Comparison of ENCODE assay signal across 8 cellular contexts in genomic region chr10:43683451-43684197, GRCh38. TPM values are rescaled to one million over a fixed set of nuclear protein-coding genes. Genes with fewer than 3 reads are reported as not detected.
A peak's percentile ranks its signal among the peaks of the same experiment; 100 is the strongest.
DNase-seq lines count a peak whose midpoint lies in the region; ATAC-seq, FAIRE-seq and TF ChIP-seq lines count a peak whose summit lies in the region.

No MANE protein-coding gene starts in this region.

- peak; percentile 64 for TF ChIP-seq CTCF in HFF-Myc (IDR thresholded peaks at IDR 0.05; ENCODE audit: low read depth, low read length, missing control alignments)
- peak; percentile 62 for TF ChIP-seq CTCF in HepG2 (CRISPR knock-in tag; IDR thresholded peaks at IDR 0.05)

- no peak for TF ChIP-seq POLR2A in HepG2 (IDR thresholded peaks at IDR 0.05; ENCODE audit: insufficient read depth in 1 of 2, low read depth in 2 of 2, low read length in 2 of 2)

- H3K4me2 ChIP-seq in HepG2 (ENCODE audit: low read depth, low read length) = no peak overlapping the region

- peak; percentile 40 for FAIRE-seq in HepG2 (lab: Jason Lieb, UNC)

- POLR2A ChIA-PET in HepG2 (lab: Yijun Ruan, JAX) = no interaction called here

- no peaks in the 10 kb centered on the region for H3K79me2 ChIP-seq in HepG2 (ENCODE audit: insufficient read depth, low read length)

- no TSS peak for BruUV-seq in HepG2 (replicated peaks; lab: Mats Ljungman, UMichigan)

- no peak for TF ChIP-seq RAD21 in HepG2 (CRISPR knock-in tag; IDR thresholded peaks at IDR 0.05)

- H3K4me1 Mint-ChIP-seq in activated T-helper 17 cell treated with anti-CD3 and anti-CD28 coated beads, Interleukin-2, amount 50 U/mL, for 72 hours = no peaks in the 10 kb centered on the region

- peaks cover 34% of the 10 kb centered on the region for H3K27me3 Mint-ChIP-seq in activated T-helper 17 cell treated with anti-CD3 and anti-CD28 coated beads, Interleukin-2, amount 50 U/mL, for 72 hours

- no peak overlapping the region for H3K4me3 Mint-ChIP-seq in activated T-helper 17 cell treated with anti-CD3 and anti-CD28 coated beads, Interleukin-2, amount 50 U/mL, for 72 hours

- DNase-seq in DMS114 treated with DMSO at 0.1 percent for 48 hours (lab: John Stamatoyannopoulos, UW; ENCODE audit: unreplicated experiment) = peak; percentile 12
- DNase-seq in HFF-Myc (ENCODE audit: extremely low read depth, low read depth) = no peak
- DNase-seq in HepG2 (ENCODE audit: low spot score) = peak; percentile 19
- no peak for DNase-seq in HCEC 1CT
- DNase-seq in NCI-H510A (lab: John Stamatoyannopoulos, UW) = no peak

- H4K20me1 ChIP-seq in HepG2 (ENCODE audit: insufficient read depth, low read length) = no peaks in the 10 kb centered on the region

- H3K9ac ChIP-seq in HepG2 (ENCODE audit: insufficient read depth, low read depth, low read length) = no peak overlapping the region

- peaks cover 0 to 4% of the 10 kb centered on the region in 2 experiments; a peak in 1 of 5 replicates for H3K27me3 ChIP-seq in HepG2 (ENCODE audit: control insufficient read depth in 1 of 2, insufficient read depth in 2 of 2, low read length in 2 of 2)

- 26% methylated on average over 9 of the region's 9 CpGs for whole genome bisulfite sequencing in HepG2 (ENCODE audit: low lambda C conversion rate)

- in situ Hi-C loops in HepG2 (cut with HindIII; ENCODE audit: extremely low pct_ligation_motif_present, low pct_unique_long_range_greater_than_20kb) = no loop called here

- ATAC-seq in activated T-helper 17 cell treated with anti-CD3 and anti-CD28 coated beads, Interleukin-2, amount 50 U/mL, for 72 hours (replicated peaks) = peak; percentile 49
- ATAC-seq in HepG2 (peak; percentile 89), HG02571 (IDR thresholded peaks at IDR 0.05; ENCODE audit: unreplicated experiment) (no peak), HG03378 (IDR thresholded peaks at IDR 0.05; ENCODE audit: unreplicated experiment) (no peak)

- H3K4me3 ChIP-seq in HFF-Myc (replicated peaks; ENCODE audit: low read depth, low read length) (no peak overlapping the region), HepG2 (replicated peaks in 1 of 3; ENCODE audit: insufficient read depth in 1 of 3, low read depth in 2 of 3, low read length in 3 of 3) (no peak overlapping the region)

- no peak overlapping the region for H3K27ac ChIP-seq in HepG2 (ENCODE audit: extremely low read length, insufficient read depth, low read length)

- CTCF ChIA-PET in HepG2 (lab: Yijun Ruan, JAX; ENCODE audit: low intra/inter-chr PET ratio, low total read pairs) = no interaction called here

- TF ChIP-seq EP300 in HepG2 (IDR thresholded peaks at IDR 0.05; ENCODE audit: low read depth in 2 of 2, low read length in 2 of 2) = no peak
- no peak for TF ChIP-seq EP300 in HepG2 (CRISPR knock-in tag; IDR thresholded peaks at IDR 0.05; ENCODE audit: borderline replicate concordance)

- H3K36me3 ChIP-seq in HepG2 (replicated peaks in 1 of 2; ENCODE audit: control insufficient read depth in 1 of 2, insufficient read depth in 2 of 2, low read length in 2 of 2) = no peaks in the 10 kb centered on the region

- intact Hi-C loops in HepG2 (cut with micrococcal nuclease; ENCODE audit: unreplicated experiment) = loop anchor here (5.0 kb wide), 1 partner anchor 411 kb away; no protein-coding TSS in a partner anchor

- no peak overlapping the region for H3K27ac Mint-ChIP-seq in activated T-helper 17 cell treated with anti-CD3 and anti-CD28 coated beads, Interleukin-2, amount 50 U/mL, for 72 hours

- no peaks in the 10 kb centered on the region for H3K4me1 ChIP-seq in HepG2 (ENCODE audit: insufficient read depth, low read length)

- no peaks in the 10 kb centered on the region for H3K9me3 Mint-ChIP-seq in activated T-helper 17 cell treated with anti-CD3 and anti-CD28 coated beads, Interleukin-2, amount 50 U/mL, for 72 hours

- no peak overlapping the region for H2AFZ ChIP-seq in HepG2 (ENCODE audit: low read length)

- no peaks in the 10 kb centered on the region for H3K36me3 Mint-ChIP-seq in activated T-helper 17 cell treated with anti-CD3 and anti-CD28 coated beads, Interleukin-2, amount 50 U/mL, for 72 hours (ENCODE audit: low read depth)

- no peaks in the 10 kb centered on the region for H3K9me3 ChIP-seq in HepG2 (ENCODE audit: low read length)

TF ChIP-seq in HepG2, 621 proteins besides CTCF, POLR2A, EP300 and RAD21:
- TF ChIP-seq UBTF (CRISPR knock-in tag; IDR thresholded peaks at IDR 0.05) = no peak
- TF ChIP-seq STAG1 (CRISPR knock-in tag; IDR thresholded peaks at IDR 0.05) = peak; percentile 26; the same call in 1 of the 2 replicates
- TF ChIP-seq MIER3 (CRISPR knock-in tag; IDR thresholded peaks at IDR 0.05; ENCODE audit: borderline replicate concordance) = no peak
- 0 out of 2 replicates have a peak, but pooled peaks have one; percentile 5 for TF ChIP-seq SMC3 (IDR thresholded peaks at IDR 0.05; ENCODE audit: low read length)
- peak; percentile 23 for TF ChIP-seq XRCC5 (optimal IDR thresholded peaks at IDR 0.05; ENCODE audit: low read length)
TF ChIP-seq in HepG2: peak in this region for 3.

RNA-seq across cellular contexts. Expression of gene ZNF32, which starts 34.9 kb away (rescaled TPM):
- total RNA-seq in activated T-helper 17 cell treated with anti-CD3 and anti-CD28 coated beads, Interleukin-2, amount 50 U/mL, for 72 hours = 1 to 10 TPM; 6.5 to 7.9 TPM
- total RNA-seq in HepG2 (2016; rRNA removed; fragmentation: Illumina TruSeq; extraction: Trizol) = 16.9 and 18.0 TPM in 2 replicates
- total RNA-seq in HepG2 (2016; cell fraction: cytosol; rRNA removed; fragmentation: Illumina TruSeq; extraction: Trizol; ENCODE audit: low read depth) = 30.1 and 34.6 TPM in 2 replicates
- 12.6 and 14.4 TPM in 2 replicates for total RNA-seq in HepG2 (2016; cell fraction: insoluble cytoplasmic fraction; rRNA removed; fragmentation: Illumina TruSeq; extraction: Trizol)
- 38.2 and 44.1 TPM in 2 replicates for total RNA-seq in HepG2 (2016; cell fraction: membrane; rRNA removed; fragmentation: Illumina TruSeq; extraction: Trizol)
- total RNA-seq in HepG2 (2016; cell fraction: nucleus; rRNA removed; fragmentation: Illumina TruSeq; extraction: Trizol) = 8.3 and 10.0 TPM in 2 replicates
- polyA plus RNA-seq in HepG2 (2011; rRNA removed) = 12.5 and 12.7 TPM in 2 replicates
- polyA plus RNA-seq in HepG2 (2011; cell fraction: cytosol; rRNA removed) = 6.1 and 9.4 TPM in 2 replicates
- 8.5 and 12.5 TPM in 2 replicates for polyA plus RNA-seq in HepG2 (2011; cell fraction: nucleus; rRNA removed)
- 7.3 and 8.5 TPM in 2 replicates for polyA plus RNA-seq in HepG2 (2012)
- 30.5 and 38.2 TPM in 2 replicates for polyA plus RNA-seq in HepG2 (2016; cell fraction: cytosol; fragmentation: Illumina TruSeq; extraction: Trizol; ENCODE audit: low read depth)
- polyA plus RNA-seq in HepG2 (2016; cell fraction: insoluble cytoplasmic fraction; fragmentation: Illumina TruSeq; extraction: Trizol; ENCODE audit: low read depth) = 13.8 and 16.9 TPM in 2 replicates
- polyA plus RNA-seq in HepG2 (2016; cell fraction: membrane; fragmentation: Illumina TruSeq; extraction: Trizol; ENCODE audit: low read depth) = 28.0 and 35.4 TPM in 2 replicates
- polyA plus RNA-seq in HepG2 (2016; cell fraction: nucleus; fragmentation: Illumina TruSeq; extraction: Trizol; ENCODE audit: insufficient read depth, low read depth) = 19.3 and 22.0 TPM in 2 replicates
- polyA minus RNA-seq in HepG2 (2011; rRNA and poly(A)+ RNA removed; ENCODE audit: low replicate concordance) = 2.9 and 3.6 TPM in 2 replicates
- polyA minus RNA-seq in HepG2 (2011; cell fraction: cytosol; rRNA and poly(A)+ RNA removed) = 1.5 and 1.6 TPM in 2 replicates
- 4.0 and 4.4 TPM in 2 replicates for polyA minus RNA-seq in HepG2 (2011; cell fraction: nucleus; rRNA and poly(A)+ RNA removed)

Comparison
In these comparisons a context has a peak if more than half of its experiments do, and no peak if none do; other contexts are left out.
1. DNase-seq: peak in DMS114 treated with DMSO at 0.1 percent for 48 hours (single experiment) and HepG2 (single experiment); none in HFF-Myc (single experiment), HCEC 1CT (single experiment) and NCI-H510A (single experiment).
2. ATAC-seq: peak in activated T-helper 17 cell treated with anti-CD3 and anti-CD28 coated beads, Interleukin-2, amount 50 U/mL, for 72 hours (single experiment) and HepG2 (single experiment); none in HG02571 (single experiment) and HG03378 (single experiment).